Comparison of ENCODE assay signal across 25 cellular contexts in genomic region chr12:89319606-89320005, GRCh38.
"Had no signal": no experiment of that assay in that cellular context is flagged by ENCODE, and none has a peak within 500 bp of the region (broad histone marks: within the 10 kb centered on the region; RNA-seq: fewer than 3 reads in every experiment).

No MANE protein-coding gene starts in this region.

- H3K4me3 Mint-ChIP-seq: effector memory CD8-positive, alpha-beta T cell; stimulated activated naive CD8-positive, alpha-beta T cell treated with anti-CD3 and anti-CD28 coated beads, Interleukin-15, amount 100 ng/mL, for 72 hours; WTC11 had no signal

- DNase-seq: activated gamma-delta T cell treated with Interleukin-2 at 50 U/mL for 16 hours; activated T-cell treated with anti-CD3 and anti-CD28 coated beads, Interleukin-2, amount 50 U/mL, for 1 hour; colonic mucosa; dorsolateral prefrontal cortex; effector memory CD8-positive, alpha-beta T cell; head of caudate nucleus; hypothalamus; mesendoderm; naive B cell; posterior cingulate gyrus; stimulated activated CD4-positive, alpha-beta T cell treated with anti-CD3 and anti-CD28 coated beads, Interleukin-1b, Interleukin-23, amount 100 ng/mL, for 48 hours; stimulated activated naive CD8-positive, alpha-beta T cell treated with anti-CD3 and anti-CD28 coated beads, Interleukin-15, amount 100 ng/mL, for 72 hours; T-helper 9 cell had no signal

- H3K27ac Mint-ChIP-seq: activated naive CD4-positive, alpha-beta T cell treated with anti-CD3 and anti-CD28 coated beads, Interleukin-2, amount 50 U/mL, for 72 hours; effector memory CD8-positive, alpha-beta T cell; naive B cell; stimulated activated naive CD8-positive, alpha-beta T cell treated with anti-CD3 and anti-CD28 coated beads, Interleukin-15, amount 100 ng/mL, for 72 hours; WTC11 had no signal

- H3K4me1 ChIP-seq: colonic mucosa had no signal

- H3K27me3 ChIP-seq: adrenal gland, colonic mucosa, dorsolateral prefrontal cortex, esophagus muscularis mucosa, right lobe of liver, suprapubic skin, tibial nerve had no signal

- H3K9me3 ChIP-seq: adrenal gland, colonic mucosa, esophagus muscularis mucosa, right lobe of liver, suprapubic skin, tibial nerve had no signal

- H3K27ac ChIP-seq: adrenal gland, colonic mucosa, dorsolateral prefrontal cortex, esophagus muscularis mucosa, right lobe of liver, skin epidermis, suprapubic skin, tibial nerve had no signal

- ATAC-seq: activated naive CD4-positive, alpha-beta T cell treated with anti-CD3 and anti-CD28 coated beads, Interleukin-2, amount 50 U/mL, for 72 hours; effector memory CD8-positive, alpha-beta T cell; stimulated activated naive CD8-positive, alpha-beta T cell treated with anti-CD3 and anti-CD28 coated beads, Interleukin-15, amount 100 ng/mL, for 72 hours had no signal

- H3K27me3 Mint-ChIP-seq: effector memory CD8-positive, alpha-beta T cell; naive B cell; stimulated activated naive CD8-positive, alpha-beta T cell treated with anti-CD3 and anti-CD28 coated beads, Interleukin-15, amount 100 ng/mL, for 72 hours had no signal

- H3K4me3 ChIP-seq: adrenal gland, colonic mucosa, dorsolateral prefrontal cortex, esophagus muscularis mucosa, right lobe of liver, skin epidermis, suprapubic skin, tibial nerve had no signal

- FAIRE-seq: astrocyte, bronchial epithelial cell, endothelial cell of umbilical vein, frontal cortex had no signal

- H3K36me3 Mint-ChIP-seq: activated naive CD4-positive, alpha-beta T cell treated with anti-CD3 and anti-CD28 coated beads, Interleukin-2, amount 50 U/mL, for 72 hours; naive B cell; WTC11 had no signal

- H3K9me3 Mint-ChIP-seq: activated naive CD4-positive, alpha-beta T cell treated with anti-CD3 and anti-CD28 coated beads, Interleukin-2, amount 50 U/mL, for 72 hours; effector memory CD8-positive, alpha-beta T cell; naive B cell; stimulated activated naive CD8-positive, alpha-beta T cell treated with anti-CD3 and anti-CD28 coated beads, Interleukin-15, amount 100 ng/mL, for 72 hours; WTC11 had no signal

- H3K36me3 ChIP-seq: adrenal gland, colonic mucosa, esophagus muscularis mucosa, right lobe of liver, suprapubic skin, tibial nerve had no signal
